19 cellular contexts compared by ENCODE assay signal in the genomic region with DNA sequence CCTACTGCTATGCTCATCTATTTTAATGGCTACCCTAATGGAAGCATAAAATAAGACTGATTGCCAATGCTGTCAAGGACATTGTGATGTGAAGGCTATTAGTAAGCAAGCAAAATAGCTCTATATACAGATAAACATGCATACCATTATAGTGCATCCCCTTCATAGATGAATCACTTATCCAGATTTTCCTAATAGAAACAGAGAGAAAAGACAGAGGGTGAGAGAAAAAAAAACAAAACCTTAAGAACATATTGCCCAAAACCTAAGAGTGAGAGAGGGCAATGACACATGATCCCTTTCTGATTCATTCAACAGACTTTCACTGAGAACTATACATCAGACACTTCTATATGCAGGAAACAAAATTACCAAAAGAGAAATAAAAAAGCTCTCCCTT.
"Had no signal": no experiment of that assay in that cellular context is flagged by ENCODE, and none has a peak within 500 bp of the region (broad histone marks: within the 10 kb centered on the region; RNA-seq: fewer than 3 reads in every experiment).

No MANE protein-coding gene starts in this region.

- H3K9me3 Mint-ChIP-seq: neural crest cell had no signal

- DNase-seq: effector memory CD8-positive, alpha-beta T cell; immature natural killer cell; left colon; left ventricle myocardium superior; naive thymus-derived CD4-positive, alpha-beta T cell; sigmoid colon; stimulated activated CD4-positive, alpha-beta T cell treated with anti-CD3 and anti-CD28 coated beads, Interleukin-12 subunit alpha, Interleukin-12 subunit beta, amount 100 ng/mL, for 4 hours; stimulated activated naive CD4-positive, alpha-beta T cell treated with Interleukin-2 at 50 U/mL for 16 hours; tibial artery; upper lobe of right lung had no signal

- H3K27me3 Mint-ChIP-seq: effector memory CD8-positive, alpha-beta T cell; naive thymus-derived CD4-positive, alpha-beta T cell had no signal

- H3K4me1 ChIP-seq: esophagus muscularis mucosa, foreskin keratinocyte, right atrium auricular region, suprapubic skin, tibial artery, upper lobe of right lung had no signal

- H3K27me3 ChIP-seq: esophagus muscularis mucosa, foreskin keratinocyte, right atrium auricular region, sigmoid colon, suprapubic skin, tibial artery, upper lobe of right lung, vagina had no signal

- H3K9me3 ChIP-seq: esophagus muscularis mucosa, right atrium auricular region, sigmoid colon, suprapubic skin, tibial artery, upper lobe of right lung, vagina had no signal

- ATAC-seq: effector memory CD8-positive, alpha-beta T cell; foreskin keratinocyte; left colon; left ventricle myocardium superior; naive thymus-derived CD4-positive, alpha-beta T cell; upper lobe of right lung had no signal

- H3K36me3 Mint-ChIP-seq: immature natural killer cell had no signal

- H3K4me3 Mint-ChIP-seq: effector memory CD8-positive, alpha-beta T cell; immature natural killer cell; naive thymus-derived CD4-positive, alpha-beta T cell; neural crest cell had no signal

- H3K36me3 ChIP-seq: esophagus muscularis mucosa, right atrium auricular region, sigmoid colon, suprapubic skin, tibial artery, upper lobe of right lung, vagina had no signal

- H3K27ac Mint-ChIP-seq: effector memory CD8-positive, alpha-beta T cell; immature natural killer cell; naive thymus-derived CD4-positive, alpha-beta T cell had no signal

- H3K4me1 Mint-ChIP-seq: immature natural killer cell; naive thymus-derived CD4-positive, alpha-beta T cell had no signal

- H3K4me3 ChIP-seq: esophagus muscularis mucosa, lung, right atrium auricular region, sigmoid colon, skin epidermis, suprapubic skin, tibial artery, upper lobe of right lung, vagina had no signal

- H3K27ac ChIP-seq: epithelial cell of prostate, esophagus muscularis mucosa, foreskin keratinocyte, right atrium auricular region, sigmoid colon, skin epidermis, suprapubic skin, tibial artery, upper lobe of right lung, vagina had no signal
